21 cellular contexts compared by ENCODE assay signal in genomic region chr7:39606352-39606751, GRCh38. TPM values are rescaled to one million over a fixed set of nuclear protein-coding genes. Genes with fewer than 3 reads are reported as not detected.
DNase-seq lines count a peak whose midpoint lies in the region; ATAC-seq lines count a peak whose summit lies in the region.
"Had no signal": no experiment of that assay in that cellular context is flagged by ENCODE, and none has a peak within 500 bp of the region (broad histone marks: within the 10 kb centered on the region; RNA-seq: fewer than 3 reads in every experiment).

No MANE protein-coding gene starts in this region.

- H3K27ac Mint-ChIP-seq in activated naive CD4-positive, alpha-beta T cell treated with anti-CD3 and anti-CD28 coated beads, Interleukin-2, amount 50 U/mL, for 24 hours: no peak overlapping the region
- H3K27ac Mint-ChIP-seq in naive thymus-derived CD8-positive, alpha-beta T cell: peak overlapping the region in 6 of 10 donors; percentile 34 to 76 (median 56)
- H3K27ac Mint-ChIP-seq: activated CD4-positive, alpha-beta memory T cell treated with anti-CD3 and anti-CD28 coated beads, Interleukin-2, amount 10 ng/mL, durations not matched to agents 7 days and 5 days; immature natural killer cell; WTC11 had no signal

- peak overlapping the region; percentile 96 for H3K27ac ChIP-seq in epithelial cell of prostate
- H3K27ac ChIP-seq: ascending aorta, HL-60, lower lobe of right lung, right lobe of liver had no signal

- H3K27me3 Mint-ChIP-seq in activated naive CD4-positive, alpha-beta T cell treated with anti-CD3 and anti-CD28 coated beads, Interleukin-2, amount 50 U/mL, for 24 hours: no peaks in the 10 kb centered on the region
- H3K27me3 Mint-ChIP-seq in naive thymus-derived CD8-positive, alpha-beta T cell: peaks cover 3 to 23% (median 14%) of the 10 kb centered on the region in 5 donors

- H3K4me3 Mint-ChIP-seq in activated naive CD4-positive, alpha-beta T cell treated with anti-CD3 and anti-CD28 coated beads, Interleukin-2, amount 50 U/mL, for 24 hours: peak overlapping the region; percentile 55
- peak overlapping the region in 1 of 10 donors; percentile 34 for H3K4me3 Mint-ChIP-seq in naive thymus-derived CD8-positive, alpha-beta T cell
- H3K4me3 Mint-ChIP-seq: activated CD4-positive, alpha-beta memory T cell treated with anti-CD3 and anti-CD28 coated beads, Interleukin-2, amount 10 ng/mL, durations not matched to agents 7 days and 5 days; immature natural killer cell; WTC11 had no signal

- no peaks in the 10 kb centered on the region for H3K36me3 Mint-ChIP-seq in activated naive CD4-positive, alpha-beta T cell treated with anti-CD3 and anti-CD28 coated beads, Interleukin-2, amount 50 U/mL, for 24 hours
- H3K36me3 Mint-ChIP-seq in naive thymus-derived CD8-positive, alpha-beta T cell: peaks cover 0 to 11% (median 7%) of the 10 kb centered on the region in 3 donors
- H3K36me3 Mint-ChIP-seq: immature natural killer cell, WTC11 had no signal

- ATAC-seq in naive thymus-derived CD8-positive, alpha-beta T cell: no peak
- ATAC-seq in HG03159 (IDR thresholded peaks at IDR 0.05; ENCODE audit: unreplicated experiment) (no peak), GM21717 (IDR thresholded peaks at IDR 0.05; ENCODE audit: unreplicated experiment) (no peak)
- ATAC-seq: lower lobe of right lung, right lobe of liver, WTC11 had no signal

- no peaks in the 10 kb centered on the region for H3K9me3 Mint-ChIP-seq in activated naive CD4-positive, alpha-beta T cell treated with anti-CD3 and anti-CD28 coated beads, Interleukin-2, amount 50 U/mL, for 24 hours
- H3K9me3 Mint-ChIP-seq in naive thymus-derived CD8-positive, alpha-beta T cell: peaks cover 0 to 10% (median 4%) of the 10 kb centered on the region in 9 donors
- H3K9me3 Mint-ChIP-seq: activated CD4-positive, alpha-beta memory T cell treated with anti-CD3 and anti-CD28 coated beads, Interleukin-2, amount 10 ng/mL, durations not matched to agents 7 days and 5 days had no signal

- POLR2A ChIA-PET in naive thymus-derived CD8-positive, alpha-beta T cell (lab: Charles Lee): no interaction called here

- peaks cover 68% of the 10 kb centered on the region for H3K4me1 Mint-ChIP-seq in activated naive CD4-positive, alpha-beta T cell treated with anti-CD3 and anti-CD28 coated beads, Interleukin-2, amount 50 U/mL, for 24 hours
- H3K4me1 Mint-ChIP-seq in naive thymus-derived CD8-positive, alpha-beta T cell: peaks cover 26 to 59% (median 49%) of the 10 kb centered on the region in 4 donors

- DNase-seq in activated naive CD4-positive, alpha-beta T cell (lab: John Stamatoyannopoulos, UW): no peak
- DNase-seq in SW480 (ENCODE audit: low spot score): peak; percentile 27
- no peak for DNase-seq in epithelial cell of prostate (ENCODE audit: low read depth, low spot score)
- no peak for DNase-seq in naive thymus-derived CD8-positive, alpha-beta T cell
- no peak for DNase-seq in DMS153 (lab: John Stamatoyannopoulos, UW)
- DNase-seq: activated CD4-positive, alpha-beta memory T cell treated with anti-CD3 and anti-CD28 coated beads, Interleukin-2, amount 10 ng/mL, durations not matched to agents 7 days and 5 days; activated gamma-delta T cell treated with Interleukin-2 at 50 U/mL for 16 hours; activated T-cell treated with anti-CD3 and anti-CD28 coated beads for 4 hours; immature natural killer cell; lower lobe of right lung; NCI-H2171 treated with DMSO at 0.1 percent for 48 hours; NCI-H69; right lobe of liver; substantia nigra; T-helper 2 cell had no signal

RNA-seq across cellular contexts. Expression of gene RALA, which starts 17.0 kb away (rescaled TPM):
- 10 to 100 TPM; 39.7 to 44.9 TPM for total RNA-seq in naive thymus-derived CD8-positive, alpha-beta T cell
- polyA plus RNA-seq in naive thymus-derived CD8-positive, alpha-beta T cell: 10 to 100 TPM; 46.6 to 55.1 (median 48.2) TPM

RNA-seq across cellular contexts. Expression of gene YAE1, which starts 40.1 kb away (rescaled TPM):
- total RNA-seq in naive thymus-derived CD8-positive, alpha-beta T cell: 10 to 100 TPM; 33.7 to 37.6 TPM
- 10 to 100 TPM; 10.9 to 20.6 (median 17.6) TPM for polyA plus RNA-seq in naive thymus-derived CD8-positive, alpha-beta T cell
